ENCODE assay signal across 8 cellular contexts in the genomic region with DNA sequence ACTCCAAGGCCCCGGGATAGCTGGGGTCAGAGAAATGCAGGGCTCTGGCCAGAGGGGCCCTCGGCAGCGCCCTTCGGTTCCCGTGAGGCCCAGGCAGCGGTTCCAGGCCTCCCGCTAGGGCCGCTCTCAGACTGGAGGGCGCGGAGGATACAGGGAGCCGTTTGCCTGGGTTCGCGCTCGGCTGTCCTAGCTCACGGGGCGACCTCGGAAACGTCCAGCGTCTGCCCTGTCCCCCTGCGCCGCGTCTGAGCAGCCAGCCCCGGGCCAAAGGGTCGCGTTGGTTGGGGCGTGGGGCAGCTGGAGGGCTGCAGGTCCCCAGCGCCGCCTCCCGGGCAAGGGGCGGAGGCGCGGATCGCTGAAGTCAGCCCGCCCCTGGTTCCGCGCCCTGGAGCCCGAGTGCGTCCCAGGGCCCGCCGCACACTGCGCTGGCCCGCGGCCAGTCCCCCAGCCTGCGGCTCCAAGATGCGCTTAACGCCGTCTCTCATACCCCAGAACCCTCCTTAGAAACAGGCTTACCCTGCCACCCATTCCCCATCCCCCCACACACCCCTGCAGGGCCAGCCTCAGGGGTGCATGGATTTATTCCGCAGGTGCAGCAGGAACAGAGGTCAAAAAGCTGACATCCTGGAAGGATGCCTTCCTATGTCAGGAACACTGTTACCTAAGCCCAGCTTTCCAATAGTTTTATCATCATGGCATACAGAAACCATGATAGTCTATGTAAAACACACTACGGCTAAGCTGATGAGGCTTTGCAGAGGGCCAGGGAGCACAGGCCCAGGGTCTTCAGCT. TPM values are rescaled to one million over a fixed set of nuclear protein-coding genes. Genes with fewer than 3 reads are reported as not detected.
DNase-seq lines count a peak whose midpoint lies in the region; ATAC-seq, FAIRE-seq and TF ChIP-seq lines count a peak whose summit lies in the region.
"Had no signal": no experiment of that assay in that cellular context is flagged by ENCODE, and none has a peak within 500 bp of the region (broad histone marks: within the 10 kb centered on the region; RNA-seq: fewer than 3 reads in every experiment).

No MANE protein-coding gene starts in this region.

- no peak for TF ChIP-seq POLR2A in stomach (IDR thresholded peaks at IDR 0.05)

- no peak for FAIRE-seq in kidney (lab: Jason Lieb, UNC)

- H3K36me3 ChIP-seq in HUES48 (ENCODE audit: control insufficient read depth, insufficient read depth, low read length): no peaks in the 10 kb centered on the region
- no peaks in the 10 kb centered on the region for H3K36me3 ChIP-seq in kidney (ENCODE audit: control insufficient read depth in 1 of 2, insufficient read depth in 2 of 2, low read length in 2 of 2)
- no peaks in the 10 kb centered on the region for H3K36me3 ChIP-seq in stomach

- H3K9ac ChIP-seq in HUES48 (ENCODE audit: low read depth, low read length) (peak overlapping the region; percentile 17; the same call in 1 of the 2 replicates), kidney (ENCODE audit: low read length in 2 of 2) (no peak overlapping the region)

- no peaks in the 10 kb centered on the region for H3K9me3 ChIP-seq in HUES48 (ENCODE audit: control insufficient read depth, insufficient read depth, low read length)
- no peaks in the 10 kb centered on the region for H3K9me3 ChIP-seq in kidney (ENCODE audit: control insufficient read depth in 1 of 2, low read length in 2 of 2)
- H3K9me3 ChIP-seq in stomach: no peaks in the 10 kb centered on the region

- TF ChIP-seq EP300 in stomach (IDR thresholded peaks at IDR 0.05): no peak

- peak; percentile 24 for TF ChIP-seq CTCF in choroid plexus epithelial cell (conservative IDR thresholded peaks at IDR 0.05; ENCODE audit: low read depth, low read length)
- TF ChIP-seq CTCF in kidney (IDR thresholded peaks at IDR 0.05; ENCODE audit: borderline replicate concordance, extremely low read depth, insufficient read depth): peak; percentile 10
- TF ChIP-seq CTCF in stomach (IDR thresholded peaks at IDR 0.05): peak in 4 of 7 experiments; percentile 14 to 40 (median 27)
- no peak for TF ChIP-seq CTCF in GM13977 (IDR thresholded peaks at IDR 0.05; ENCODE audit: extremely low read depth, insufficient read depth, missing control alignments)

- peaks cover 33% of the 10 kb centered on the region for H3K27me3 ChIP-seq in HUES48 (ENCODE audit: control insufficient read depth, insufficient read depth, low read length)
- peaks cover 0 to 26% (median 13%) of the 10 kb centered on the region in 3 donors for H3K27me3 ChIP-seq in stomach

- in situ Hi-C loops in GM13977 (cut with MboI; ENCODE audit: low pct_unique_long_range_greater_than_20kb, low sequenced_read_pairs, unreplicated experiment): no loop called here

- 3 to 10% (median 4%) methylated on average over 11 to 49 of the region's 49 CpGs for WGBS in stomach, 5 donors

- intact Hi-C loops in kidney (cut with DNase I): no loop called here
- intact Hi-C loops in stomach (cut with DNase I; ENCODE audit: low total_unique reads): no loop called here

- H3K4me1 ChIP-seq in HUES48 (ENCODE audit: control insufficient read depth, insufficient read depth, low read length): peaks cover 3% of the 10 kb centered on the region; the same call in 1 of the 2 replicates
- H3K4me1 ChIP-seq in kidney (ENCODE audit: control insufficient read depth in 1 of 2, insufficient read depth in 1 of 2, low read depth in 1 of 2, low read length in 2 of 2): no peaks in the 10 kb centered on the region
- peaks cover 8 to 18% (median 13%) of the 10 kb centered on the region in 4 donors for H3K4me1 ChIP-seq in stomach

- H3K27ac ChIP-seq in HUES48 (ENCODE audit: low read depth, low read length) (no peak overlapping the region), kidney (ENCODE audit: low read depth in 2 of 2, low read length in 2 of 2) (no peak overlapping the region), stomach (peak overlapping the region in 2 of 5 donors; percentile 20 to 48)

- DNase-seq in choroid plexus epithelial cell (ENCODE audit: low read depth) (no peak), kidney (no peak), stomach (peak; percentile 51), GM13977 (ENCODE audit: low spot score) (no peak)
- no peak for DNase-seq in activated CD4-positive, CD25-positive, alpha-beta regulatory T cell (lab: John Stamatoyannopoulos, UW)

- peak overlapping the region; percentile 65 for H3K4me3 ChIP-seq in HUES48 (ENCODE audit: low read depth, low read length)
- H3K4me3 ChIP-seq in choroid plexus epithelial cell (ENCODE audit: low read depth, low read length): peak overlapping the region; percentile 54
- H3K4me3 ChIP-seq in kidney (ENCODE audit: low read length in 2 of 2): peak overlapping the region in 1 of 2 donors; percentile 30
- H3K4me3 ChIP-seq in stomach: peak overlapping the region; percentile 40 to 52 (median 42)

- no peak for ATAC-seq in GM18907 (IDR thresholded peaks at IDR 0.05; ENCODE audit: unreplicated experiment)

RNA-seq across cellular contexts. Expression of a gene that starts 22.1 kb away (rescaled TPM):
- total RNA-seq in kidney (not detected), stomach (not detected)
- polyA plus RNA-seq in kidney (ENCODE audit: insufficient read depth, low read depth, low replicate concordance) (not detected), stomach (not detected)
- total RNA-seq: renal cortical epithelial cell had no signal

RNA-seq across cellular contexts. Expression of a gene that starts 36.1 kb away (rescaled TPM):
- 7.7 TPM for total RNA-seq in kidney
- polyA plus RNA-seq in kidney (ENCODE audit: insufficient read depth, low read depth, low replicate concordance): 3.3 TPM
- total RNA-seq in stomach: 1 to 10 TPM in 4 of 5 donors, under 1 TPM in 1; 0.29 to 8.5 (median 2.2) TPM
- polyA plus RNA-seq in stomach: 1 to 10 TPM; 1.1 to 3.4 (median 2.7) TPM
